ENCODE assay signal across 8 cellular contexts in the genomic region with DNA sequence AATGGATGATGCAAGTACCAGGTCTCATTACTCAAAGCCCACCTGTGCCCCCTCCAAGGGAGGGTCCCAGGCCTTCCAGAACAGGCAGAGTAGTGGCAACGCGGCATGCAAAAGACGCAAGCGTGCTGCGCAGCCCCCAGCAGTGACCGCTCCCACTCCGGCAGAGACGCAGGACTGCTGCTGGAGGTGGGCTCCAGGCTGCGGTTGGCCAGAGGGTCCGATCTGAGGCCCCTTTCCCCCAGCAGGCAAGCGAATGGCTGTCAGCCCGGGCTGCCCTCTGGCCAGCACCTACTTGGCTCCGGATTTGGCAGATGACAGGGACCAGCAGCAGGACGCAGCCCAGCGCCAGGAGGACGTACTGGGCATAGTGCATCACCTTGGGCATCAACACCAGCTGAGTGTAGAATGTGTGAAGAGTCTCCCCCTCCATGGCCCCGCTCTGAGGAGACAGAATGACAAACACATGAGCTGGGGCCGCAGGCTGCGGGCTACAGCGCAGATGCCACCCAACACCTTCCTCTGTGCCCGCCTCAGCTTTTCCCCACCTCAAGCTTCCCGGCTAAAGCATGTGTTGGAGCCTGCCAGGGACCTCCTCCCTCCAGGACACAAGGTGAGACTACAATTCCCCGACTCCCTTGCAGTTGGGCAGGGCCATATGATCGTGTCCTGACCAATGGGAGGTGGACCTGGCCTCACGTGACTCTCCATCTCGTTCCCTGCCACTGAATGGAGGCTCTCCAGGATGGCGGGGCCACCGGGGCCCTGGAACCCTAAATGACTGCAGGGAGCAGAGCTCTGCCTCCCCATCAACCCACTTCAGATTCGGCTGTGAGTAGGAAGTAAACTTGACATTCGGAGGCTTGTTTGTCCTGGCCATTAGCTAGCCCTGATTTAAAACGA.
DNase-seq lines count a peak whose midpoint lies in the region; TF ChIP-seq lines count a peak whose summit lies in the region.

No MANE protein-coding gene starts in this region.

- in situ Hi-C loops in GM13977 (cut with MboI; ENCODE audit: low pct_unique_long_range_greater_than_20kb, low sequenced_read_pairs, unreplicated experiment): no loop called here

- DNase-seq in NCI-H128 (lab: John Stamatoyannopoulos, UW; ENCODE audit: unreplicated experiment): peak; percentile 87
- peak; percentile 97 for DNase-seq in cerebellum (ENCODE audit: low spot score)
- peak; percentile 83 for DNase-seq in iris pigment epithelial cell (ENCODE audit: low read depth)
- DNase-seq in stromal cell of bone marrow (ENCODE audit: low read depth): peak; percentile 83
- DNase-seq in cortex of kidney (lab: John Stamatoyannopoulos, UW): no peak
- DNase-seq in COLO668 (lab: John Stamatoyannopoulos, UW; ENCODE audit: unreplicated experiment): no peak
- no peak for DNase-seq in NK-92 treated with Interleukin-12 subunit alpha and Interleukin-12 subunit beta, amount 100 ng/mL, for 24 hours (lab: John Stamatoyannopoulos, UW)
- DNase-seq in GM13977 (ENCODE audit: low spot score): no peak

- TF ChIP-seq CTCF in GM13977 (IDR thresholded peaks at IDR 0.05; ENCODE audit: extremely low read depth, insufficient read depth, missing control alignments): no peak

Comparison
In these comparisons a context has a peak if more than half of its experiments do, and no peak if none do; other contexts are left out.
1. DNase-seq: peak in NCI-H128 (single experiment), cerebellum (single experiment), iris pigment epithelial cell (single experiment) and stromal cell of bone marrow (single experiment); none in cortex of kidney (single experiment), COLO668 (single experiment), NK-92 treated with Interleukin-12 subunit alpha and Interleukin-12 subunit beta, amount 100 ng/mL, for 24 hours (single experiment) and GM13977 (single experiment).